In genomic region chr9:136092741-136093140, GRCh38 we compare ENCODE assay signal across 9 cellular contexts. TPM values are rescaled to one million over a fixed set of nuclear protein-coding genes. Genes with fewer than 3 reads are reported as not detected.
DNase-seq lines count a peak whose midpoint lies in the region; ATAC-seq and TF ChIP-seq lines count a peak whose summit lies in the region.
"Had no signal": no experiment of that assay in that cellular context is flagged by ENCODE, and none has a peak within 500 bp of the region (broad histone marks: within the 10 kb centered on the region; RNA-seq: fewer than 3 reads in every experiment).

No MANE protein-coding gene starts in this region.

- H3K4me1 Mint-ChIP-seq in H9: peaks cover 19 to 45% of the 10 kb centered on the region in 2 experiments
- peaks cover 17% of the 10 kb centered on the region for H3K4me1 Mint-ChIP-seq in activated CD4-positive, alpha-beta memory T cell treated with anti-CD3 and anti-CD28 coated beads for 36 hours (ENCODE audit: low read depth)

- H3F3A ChIP-seq in smooth muscle cell (ENCODE audit: low read depth): no peaks in the 10 kb centered on the region

- H3K27ac ChIP-seq in H9 (ENCODE audit: insufficient read length, low read depth, low read length): no peak overlapping the region
- no peak overlapping the region for H3K27ac ChIP-seq in smooth muscle cell (ENCODE audit: low read depth)

- DNase-seq in H9: no peak
- no peak for DNase-seq in activated CD4-positive, alpha-beta memory T cell treated with anti-CD3 and anti-CD28 coated beads for 36 hours
- DNase-seq in fibroblast of villous mesenchyme (ENCODE audit: low read depth): no peak
- DNase-seq in smooth muscle cell (lab: John Stamatoyannopoulos, UW; ENCODE audit: unreplicated experiment): no peak
- no peak for DNase-seq in activated effector memory CD4-positive, alpha-beta T cell treated with Interleukin-2 at 50 U/mL for 16 hours
- DNase-seq in kidney glomerular epithelial cell (lab: John Stamatoyannopoulos, UW): no peak
- DNase-seq: NCI-H2081 treated with DMSO at 0.1 percent for 48 hours, nucleus accumbens had no signal

- WGBS in H9 (ENCODE audit: extremely low coverage, insufficient read length, low lambda C conversion rate): no CpG with 5 or more reads among the region's 9 CpGs
- WGBS in smooth muscle cell (ENCODE audit: low lambda C conversion rate): 91% methylated on average over 9 of the region's 9 CpGs

- no peak overlapping the region for H4K5ac ChIP-seq in H9 (ENCODE audit: insufficient read length, low read depth, low read length)

- H3K56ac ChIP-seq in H9 (ENCODE audit: insufficient read length, low read depth, low read length): no peak overlapping the region

- TF ChIP-seq CTCF in H9 (conservative IDR thresholded peaks at IDR 0.05) (no peak; the same call in 2 of the 3 replicates), fibroblast of villous mesenchyme (IDR thresholded peaks at IDR 0.05; ENCODE audit: insufficient read depth, low read depth, low read length) (no peak), smooth muscle cell (IDR thresholded peaks at IDR 0.05; ENCODE audit: borderline replicate concordance, insufficient read depth, poor library complexity, severe bottlenecking) (no peak)

- H4K91ac ChIP-seq in H9 (ENCODE audit: insufficient read length, low read depth, low read length): no peak overlapping the region

- no peak overlapping the region for H3K4ac ChIP-seq in H9 (ENCODE audit: low read depth, low read length)

- H2AFZ ChIP-seq in H9 (ENCODE audit: low read length) (no peak overlapping the region), smooth muscle cell (ENCODE audit: low read depth) (no peak overlapping the region)

- no peak overlapping the region; the same call in 1 of the 2 replicates for H3K14ac ChIP-seq in H9 (ENCODE audit: insufficient read depth, low read length)

- H2BK20ac ChIP-seq in H9 (ENCODE audit: low read depth, low read length, poor library complexity, severe bottlenecking): no peak overlapping the region

- H3K9ac ChIP-seq in H9 (ENCODE audit: extremely low read depth, insufficient read length, low read length) (no peak overlapping the region), smooth muscle cell (ENCODE audit: low read depth) (no peak overlapping the region)

- no peak for ATAC-seq in HG03159 (IDR thresholded peaks at IDR 0.05; ENCODE audit: unreplicated experiment)

- H2BK15ac ChIP-seq in H9 (ENCODE audit: low read depth, low read length): no peak overlapping the region

- peaks cover 6% of the 10 kb centered on the region for H4K20me1 ChIP-seq in H9 (ENCODE audit: control insufficient read depth, insufficient read depth, insufficient read length)
- peaks cover 64% of the 10 kb centered on the region for H4K20me1 ChIP-seq in smooth muscle cell (ENCODE audit: low read depth)

- POLR2A ChIA-PET in activated CD4-positive, alpha-beta memory T cell treated with anti-CD3 and anti-CD28 coated beads for 36 hours (lab: Charles Lee): no interaction called here

- no peak overlapping the region for H4K8ac ChIP-seq in H9 (replicated peaks; ENCODE audit: insufficient read length, low read depth, low read length)

- peak overlapping the region; percentile 40 to 60; a peak in 4 of 5 replicates for H3K4me3 Mint-ChIP-seq in H9
- peak overlapping the region; percentile 59 for H3K4me3 Mint-ChIP-seq in activated CD4-positive, alpha-beta memory T cell treated with anti-CD3 and anti-CD28 coated beads for 36 hours

- H3K9me3 ChIP-seq in H9 (ENCODE audit: control insufficient read depth, low read depth, low read length): no peaks in the 10 kb centered on the region
- H3K9me3 ChIP-seq in smooth muscle cell (replicated peaks; ENCODE audit: low read depth): no peaks in the 10 kb centered on the region

- H3K27me3 ChIP-seq in H9 (ENCODE audit: insufficient read depth, low read length) (peaks cover 3% of the 10 kb centered on the region; the same call in 1 of the 2 replicates), smooth muscle cell (ENCODE audit: low read depth) (no peaks in the 10 kb centered on the region)

- H2BK12ac ChIP-seq in H9 (ENCODE audit: insufficient read length, low read depth, low read length): no peak overlapping the region

- no peak overlapping the region for H3K23ac ChIP-seq in H9 (ENCODE audit: insufficient read length, low read depth, low read length)

- H3K79me2 ChIP-seq in H9 (ENCODE audit: insufficient read depth, low read length) (no peaks in the 10 kb centered on the region; the same call in 1 of the 2 replicates), smooth muscle cell (ENCODE audit: low read depth) (peaks cover 69% of the 10 kb centered on the region)

- H3K4me3 ChIP-seq in fibroblast of villous mesenchyme (ENCODE audit: low read depth, low read length): peak overlapping the region; percentile 60
- no peak overlapping the region for H3K4me3 ChIP-seq in smooth muscle cell

- no peak overlapping the region for H3T11ph ChIP-seq in H9 (ENCODE audit: low read length)

- H2AK5ac ChIP-seq in H9 (ENCODE audit: insufficient read length, low read length): no peak overlapping the region

- no peak overlapping the region for H2BK5ac ChIP-seq in H9 (ENCODE audit: insufficient read length, low read length)

- no peaks in the 10 kb centered on the region for H3K36me3 Mint-ChIP-seq in H9 (ENCODE audit: insufficient read depth in 1 of 3, low read depth in 3 of 3)
- peaks cover 2% of the 10 kb centered on the region for H3K36me3 Mint-ChIP-seq in activated CD4-positive, alpha-beta memory T cell treated with anti-CD3 and anti-CD28 coated beads for 36 hours

- no peaks in the 10 kb centered on the region for H3K79me1 ChIP-seq in H9 (ENCODE audit: insufficient read depth, low read depth, low read length, poor library complexity, severe bottlenecking)

- no peaks in the 10 kb centered on the region for H3K4me1 ChIP-seq in H9 (ENCODE audit: insufficient read depth, low read length)
- peaks cover 16% of the 10 kb centered on the region for H3K4me1 ChIP-seq in smooth muscle cell (ENCODE audit: low read depth)

- no peak overlapping the region for H2BK120ac ChIP-seq in H9 (ENCODE audit: low read depth, low read length, poor library complexity, severe bottlenecking)

- H3K4me2 ChIP-seq in H9 (ENCODE audit: insufficient read depth, insufficient read length, low read length) (no peak overlapping the region), smooth muscle cell (peak overlapping the region; percentile 100)

- CTCF ChIA-PET in activated CD4-positive, alpha-beta memory T cell treated with anti-CD3 and anti-CD28 coated beads for 36 hours (lab: Charles Lee): interaction anchor here (0.6 kb wide), 1 partner anchor 26 kb away, joined by 4 read pairs; no protein-coding TSS in a partner anchor

- H3K27ac Mint-ChIP-seq in H9: no peak overlapping the region
- peak overlapping the region; percentile 38 for H3K27ac Mint-ChIP-seq in activated CD4-positive, alpha-beta memory T cell treated with anti-CD3 and anti-CD28 coated beads for 36 hours

- no peaks in the 10 kb centered on the region for H3K9me3 Mint-ChIP-seq in H9
- H3K9me3 Mint-ChIP-seq in activated CD4-positive, alpha-beta memory T cell treated with anti-CD3 and anti-CD28 coated beads for 36 hours: no peaks in the 10 kb centered on the region

- H3K36me3 ChIP-seq in smooth muscle cell (ENCODE audit: low read depth): no peaks in the 10 kb centered on the region

- peaks cover 4% of the 10 kb centered on the region for H3K23me2 ChIP-seq in H9 (ENCODE audit: insufficient read length, low read depth, low read length, poor library complexity, severe bottlenecking)

- H3K27me3 Mint-ChIP-seq in H9 (ENCODE audit: low read depth): peaks cover 30% of the 10 kb centered on the region
- H3K27me3 Mint-ChIP-seq in activated CD4-positive, alpha-beta memory T cell treated with anti-CD3 and anti-CD28 coated beads for 36 hours: no peaks in the 10 kb centered on the region

- no peak overlapping the region for H3K18ac ChIP-seq in H9 (ENCODE audit: insufficient read length, low read depth, low read length)

- intact Hi-C loops in activated CD4-positive, alpha-beta memory T cell treated with anti-CD3 and anti-CD28 coated beads for 36 hours (cut with micrococcal nuclease): no loop called here

RNA-seq across cellular contexts. Expression of gene NACC2, which starts 2.3 kb away (rescaled TPM):
- 11.5 TPM in 2 replicates for total RNA-seq in H9 (2021)
- 1 to 10 TPM; 8.1 to 8.5 TPM for total RNA-seq in activated CD4-positive, alpha-beta memory T cell treated with anti-CD3 and anti-CD28 coated beads for 36 hours
- 30.3 and 34.1 TPM in 2 replicates for total RNA-seq in fibroblast of villous mesenchyme
- total RNA-seq in smooth muscle cell: 6.9 and 8.8 TPM in 2 replicates
- polyA plus RNA-seq in smooth muscle cell: 5.4 and 6.7 TPM in 2 replicates

RNA-seq across cellular contexts. Expression of gene TMEM250, which starts 25.9 kb away (rescaled TPM):
- 48.1 and 48.3 TPM in 2 replicates for total RNA-seq in H9 (2021)
- 10 to 100 TPM; 28.0 to 28.4 TPM for total RNA-seq in activated CD4-positive, alpha-beta memory T cell treated with anti-CD3 and anti-CD28 coated beads for 36 hours
- 39.0 and 39.7 TPM in 2 replicates for total RNA-seq in fibroblast of villous mesenchyme
- 13.0 and 26.7 TPM in 2 replicates for total RNA-seq in smooth muscle cell
- 38.2 and 41.5 TPM in 2 replicates for polyA plus RNA-seq in smooth muscle cell
